1 cellular context compared by ENCODE assay signal in the genomic region with DNA sequence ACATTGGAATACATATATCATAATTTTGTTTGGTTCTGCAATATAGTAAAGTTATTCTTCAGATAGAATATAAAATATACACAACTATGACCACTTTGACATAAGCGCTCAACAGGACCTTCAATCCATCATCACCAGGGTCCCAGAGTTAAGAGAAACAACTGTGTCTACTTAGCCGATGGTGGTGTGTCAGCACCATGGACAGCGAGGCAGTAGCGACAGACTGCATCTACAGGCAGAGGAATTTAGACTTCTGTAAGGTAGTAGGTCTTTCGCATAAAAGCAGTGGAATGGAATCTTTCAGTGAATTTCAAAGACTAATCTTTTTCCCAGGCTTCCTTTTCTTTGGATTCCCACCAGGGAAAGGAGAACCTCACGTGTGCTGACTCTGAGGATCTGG.
TF ChIP-seq lines count a peak whose summit lies in the region.

No MANE protein-coding gene starts in this region.

TF ChIP-seq in HepG2, 621 proteins besides CTCF, POLR2A, EP300 and RAD21 (continued from another document and continues in another):
- TF ChIP-seq NFE2L2 (IDR thresholded peaks at IDR 0.05; ENCODE audit: low read length) (no peak), ZKSCAN8 (CRISPR knock-in tag; IDR thresholded peaks at IDR 0.05; ENCODE audit: borderline replicate concordance) (peak; percentile 83; the same call in 1 of the 2 replicates), RFXANK (CRISPR knock-in tag; IDR thresholded peaks at IDR 0.05) (peak; percentile 89; the same call in 1 of the 2 replicates), ZNF530 (CRISPR knock-in tag; IDR thresholded peaks at IDR 0.05; ENCODE audit: low read depth) (no peak), RNF2 (conservative IDR thresholded peaks at IDR 0.05; ENCODE audit: low read depth) (no peak), KAT2B (IDR thresholded peaks at IDR 0.05; ENCODE audit: borderline replicate concordance, low read depth, low read length) (no peak), JUNB (CRISPR knock-in tag; IDR thresholded peaks at IDR 0.05; ENCODE audit: borderline replicate concordance) (peak; percentile 33; the same call in 1 of the 2 replicates), ZNF317 (CRISPR knock-in tag; IDR thresholded peaks at IDR 0.05) (0 out of 2 replicates have a peak, but pooled peaks have one; percentile 46), U2AF1 (optimal IDR thresholded peaks at IDR 0.05; ENCODE audit: low read depth, low read length) (no peak), ZNF367 (CRISPR knock-in tag; IDR thresholded peaks at IDR 0.05; ENCODE audit: borderline replicate concordance) (peak; percentile 85; the same call in 1 of the 2 replicates), HOXA9 (CRISPR knock-in tag; IDR thresholded peaks at IDR 0.05; ENCODE audit: borderline replicate concordance) (peak; percentile 82; the same call in 1 of the 2 replicates), DNMT3B (CRISPR knock-in tag; conservative IDR thresholded peaks at IDR 0.05) (peak; percentile 92; the same call in 1 of the 2 replicates), TCF7L2 (IDR thresholded peaks at IDR 0.05; ENCODE audit: low read depth, low read length) (no peak), ZNF124 (CRISPR knock-in tag; IDR thresholded peaks at IDR 0.05) (peak; percentile 96), ZNF816 (CRISPR knock-in tag; IDR thresholded peaks at IDR 0.05; ENCODE audit: borderline replicate concordance) (no peak), ZNF598 (CRISPR knock-in tag; IDR thresholded peaks at IDR 0.05; ENCODE audit: borderline replicate concordance) (no peak), ZNF557 (CRISPR knock-in tag; IDR thresholded peaks at IDR 0.05) (peak; percentile 97), DPF2 (CRISPR knock-in tag; IDR thresholded peaks at IDR 0.05; ENCODE audit: borderline replicate concordance, low read depth) (no peak), U2AF2 (IDR thresholded peaks at IDR 0.05; ENCODE audit: low read depth, low read length) (no peak), ZNF34 (CRISPR knock-in tag; IDR thresholded peaks at IDR 0.05; ENCODE audit: borderline replicate concordance) (no peak), RFX3 (CRISPR knock-in tag; IDR thresholded peaks at IDR 0.05) (peak; percentile 32; the same call in 1 of the 2 replicates), WIZ (CRISPR knock-in tag; IDR thresholded peaks at IDR 0.05) (peak; percentile 98), GABPB1 (CRISPR knock-in tag; IDR thresholded peaks at IDR 0.05) (no peak; the same call in 1 of the 2 replicates), KLF16 (CRISPR knock-in tag; IDR thresholded peaks at IDR 0.05) (peak in 1 of 2 experiments; percentile 95; a peak in 2 of 4 replicates), ZNF510 (CRISPR knock-in tag; IDR thresholded peaks at IDR 0.05; ENCODE audit: low read depth) (no peak), REL (CRISPR knock-in tag; conservative IDR thresholded peaks at IDR 0.05) (no peak; the same call in 1 of the 2 replicates), MAFK (conservative IDR thresholded peaks at IDR 0.05 in 1 of 2, IDR thresholded peaks at IDR 0.05 in 1 of 2; ENCODE audit: low read length in 2 of 2) (no peak), ZNF460 (CRISPR knock-in tag; IDR thresholded peaks at IDR 0.05; ENCODE audit: borderline replicate concordance) (no peak), PRMT3 (CRISPR knock-in tag; IDR thresholded peaks at IDR 0.05; ENCODE audit: borderline replicate concordance, low read depth) (peak; percentile 59; the same call in 1 of the 2 replicates), ZNF121 (CRISPR knock-in tag; IDR thresholded peaks at IDR 0.05) (no peak), TCF12 (IDR thresholded peaks at IDR 0.05) (no peak), TCF12 (CRISPR knock-in tag; IDR thresholded peaks at IDR 0.05) (no peak), ASH2L (IDR thresholded peaks at IDR 0.05; ENCODE audit: insufficient read length, low read depth, low read length) (no peak), MIER2 (CRISPR knock-in tag; IDR thresholded peaks at IDR 0.05) (peak; percentile 100), NR2F2 (IDR thresholded peaks at IDR 0.05; ENCODE audit: borderline replicate concordance, low read depth) (no peak), MEF2D (CRISPR knock-in tag; IDR thresholded peaks at IDR 0.05) (peak; percentile 85)
- TF ChIP-seq, protein P1, sequence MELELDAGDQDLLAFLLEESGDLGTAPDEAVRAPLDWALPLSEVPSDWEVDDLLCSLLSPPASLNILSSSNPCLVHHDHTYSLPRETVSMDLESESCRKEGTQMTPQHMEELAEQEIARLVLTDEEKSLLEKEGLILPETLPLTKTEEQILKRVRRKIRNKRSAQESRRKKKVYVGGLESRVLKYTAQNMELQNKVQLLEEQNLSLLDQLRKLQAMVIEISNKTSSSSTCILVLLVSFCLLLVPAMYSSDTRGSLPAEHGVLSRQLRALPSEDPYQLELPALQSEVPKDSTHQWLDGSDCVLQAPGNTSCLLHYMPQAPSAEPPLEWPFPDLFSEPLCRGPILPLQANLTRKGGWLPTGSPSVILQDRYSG (CRISPR knock-in tag; IDR thresholded peaks at IDR 0.05): peak; percentile 81; the same call in 1 of the 2 replicates
- TF ChIP-seq, protein P2, sequence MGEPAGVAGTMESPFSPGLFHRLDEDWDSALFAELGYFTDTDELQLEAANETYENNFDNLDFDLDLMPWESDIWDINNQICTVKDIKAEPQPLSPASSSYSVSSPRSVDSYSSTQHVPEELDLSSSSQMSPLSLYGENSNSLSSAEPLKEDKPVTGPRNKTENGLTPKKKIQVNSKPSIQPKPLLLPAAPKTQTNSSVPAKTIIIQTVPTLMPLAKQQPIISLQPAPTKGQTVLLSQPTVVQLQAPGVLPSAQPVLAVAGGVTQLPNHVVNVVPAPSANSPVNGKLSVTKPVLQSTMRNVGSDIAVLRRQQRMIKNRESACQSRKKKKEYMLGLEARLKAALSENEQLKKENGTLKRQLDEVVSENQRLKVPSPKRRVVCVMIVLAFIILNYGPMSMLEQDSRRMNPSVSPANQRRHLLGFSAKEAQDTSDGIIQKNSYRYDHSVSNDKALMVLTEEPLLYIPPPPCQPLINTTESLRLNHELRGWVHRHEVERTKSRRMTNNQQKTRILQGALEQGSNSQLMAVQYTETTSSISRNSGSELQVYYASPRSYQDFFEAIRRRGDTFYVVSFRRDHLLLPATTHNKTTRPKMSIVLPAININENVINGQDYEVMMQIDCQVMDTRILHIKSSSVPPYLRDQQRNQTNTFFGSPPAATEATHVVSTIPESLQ (CRISPR knock-in tag; conservative IDR thresholded peaks at IDR 0.05): peak; percentile 86; the same call in 1 of the 2 replicates
- TF ChIP-seq, protein P3, sequence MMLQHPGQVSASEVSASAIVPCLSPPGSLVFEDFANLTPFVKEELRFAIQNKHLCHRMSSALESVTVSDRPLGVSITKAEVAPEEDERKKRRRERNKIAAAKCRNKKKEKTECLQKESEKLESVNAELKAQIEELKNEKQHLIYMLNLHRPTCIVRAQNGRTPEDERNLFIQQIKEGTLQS (CRISPR knock-in tag; IDR thresholded peaks at IDR 0.05): peak; percentile 78
- TF ChIP-seq, protein P4, sequence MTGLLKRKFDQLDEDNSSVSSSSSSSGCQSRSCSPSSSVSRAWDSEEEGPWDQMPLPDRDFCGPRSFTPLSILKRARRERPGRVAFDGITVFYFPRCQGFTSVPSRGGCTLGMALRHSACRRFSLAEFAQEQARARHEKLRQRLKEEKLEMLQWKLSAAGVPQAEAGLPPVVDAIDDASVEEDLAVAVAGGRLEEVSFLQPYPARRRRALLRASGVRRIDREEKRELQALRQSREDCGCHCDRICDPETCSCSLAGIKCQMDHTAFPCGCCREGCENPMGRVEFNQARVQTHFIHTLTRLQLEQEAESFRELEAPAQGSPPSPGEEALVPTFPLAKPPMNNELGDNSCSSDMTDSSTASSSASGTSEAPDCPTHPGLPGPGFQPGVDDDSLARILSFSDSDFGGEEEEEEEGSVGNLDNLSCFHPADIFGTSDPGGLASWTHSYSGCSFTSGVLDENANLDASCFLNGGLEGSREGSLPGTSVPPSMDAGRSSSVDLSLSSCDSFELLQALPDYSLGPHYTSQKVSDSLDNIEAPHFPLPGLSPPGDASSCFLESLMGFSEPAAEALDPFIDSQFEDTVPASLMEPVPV (CRISPR knock-in tag; IDR thresholded peaks at IDR 0.05): no peak
- TF ChIP-seq, protein P5, sequence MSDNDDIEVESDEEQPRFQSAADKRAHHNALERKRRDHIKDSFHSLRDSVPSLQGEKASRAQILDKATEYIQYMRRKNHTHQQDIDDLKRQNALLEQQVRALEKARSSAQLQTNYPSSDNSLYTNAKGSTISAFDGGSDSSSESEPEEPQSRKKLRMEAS (IDR thresholded peaks at IDR 0.05): no peak
- TF ChIP-seq, protein P6, sequence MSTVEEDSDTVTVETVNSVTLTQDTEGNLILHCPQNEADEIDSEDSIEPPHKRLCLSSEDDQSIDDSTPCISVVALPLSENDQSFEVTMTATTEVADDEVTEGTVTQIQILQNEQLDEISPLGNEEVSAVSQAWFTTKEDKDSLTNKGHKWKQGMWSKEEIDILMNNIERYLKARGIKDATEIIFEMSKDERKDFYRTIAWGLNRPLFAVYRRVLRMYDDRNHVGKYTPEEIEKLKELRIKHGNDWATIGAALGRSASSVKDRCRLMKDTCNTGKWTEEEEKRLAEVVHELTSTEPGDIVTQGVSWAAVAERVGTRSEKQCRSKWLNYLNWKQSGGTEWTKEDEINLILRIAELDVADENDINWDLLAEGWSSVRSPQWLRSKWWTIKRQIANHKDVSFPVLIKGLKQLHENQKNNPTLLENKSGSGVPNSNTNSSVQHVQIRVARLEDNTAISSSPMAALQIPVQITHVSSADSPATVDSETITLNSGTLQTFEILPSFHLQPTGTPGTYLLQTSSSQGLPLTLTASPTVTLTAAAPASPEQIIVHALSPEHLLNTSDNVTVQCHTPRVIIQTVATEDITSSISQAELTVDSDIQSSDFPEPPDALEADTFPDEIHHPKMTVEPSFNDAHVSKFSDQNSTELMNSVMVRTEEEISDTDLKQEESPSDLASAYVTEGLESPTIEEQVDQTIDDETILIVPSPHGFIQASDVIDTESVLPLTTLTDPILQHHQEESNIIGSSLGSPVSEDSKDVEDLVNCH (CRISPR knock-in tag; IDR thresholded peaks at IDR 0.05): no peak
- TF ChIP-seq, protein P7, sequence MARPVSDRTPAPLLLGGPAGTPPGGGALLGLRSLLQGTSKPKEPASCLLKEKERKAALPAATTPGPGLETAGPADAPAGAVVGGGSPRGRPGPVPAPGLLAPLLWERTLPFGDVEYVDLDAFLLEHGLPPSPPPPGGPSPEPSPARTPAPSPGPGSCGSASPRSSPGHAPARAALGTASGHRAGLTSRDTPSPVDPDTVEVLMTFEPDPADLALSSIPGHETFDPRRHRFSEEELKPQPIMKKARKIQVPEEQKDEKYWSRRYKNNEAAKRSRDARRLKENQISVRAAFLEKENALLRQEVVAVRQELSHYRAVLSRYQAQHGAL (CRISPR knock-in tag; IDR thresholded peaks at IDR 0.05; ENCODE audit: not compliant biosample characterization): peak; percentile 81
- TF ChIP-seq, protein P8, sequence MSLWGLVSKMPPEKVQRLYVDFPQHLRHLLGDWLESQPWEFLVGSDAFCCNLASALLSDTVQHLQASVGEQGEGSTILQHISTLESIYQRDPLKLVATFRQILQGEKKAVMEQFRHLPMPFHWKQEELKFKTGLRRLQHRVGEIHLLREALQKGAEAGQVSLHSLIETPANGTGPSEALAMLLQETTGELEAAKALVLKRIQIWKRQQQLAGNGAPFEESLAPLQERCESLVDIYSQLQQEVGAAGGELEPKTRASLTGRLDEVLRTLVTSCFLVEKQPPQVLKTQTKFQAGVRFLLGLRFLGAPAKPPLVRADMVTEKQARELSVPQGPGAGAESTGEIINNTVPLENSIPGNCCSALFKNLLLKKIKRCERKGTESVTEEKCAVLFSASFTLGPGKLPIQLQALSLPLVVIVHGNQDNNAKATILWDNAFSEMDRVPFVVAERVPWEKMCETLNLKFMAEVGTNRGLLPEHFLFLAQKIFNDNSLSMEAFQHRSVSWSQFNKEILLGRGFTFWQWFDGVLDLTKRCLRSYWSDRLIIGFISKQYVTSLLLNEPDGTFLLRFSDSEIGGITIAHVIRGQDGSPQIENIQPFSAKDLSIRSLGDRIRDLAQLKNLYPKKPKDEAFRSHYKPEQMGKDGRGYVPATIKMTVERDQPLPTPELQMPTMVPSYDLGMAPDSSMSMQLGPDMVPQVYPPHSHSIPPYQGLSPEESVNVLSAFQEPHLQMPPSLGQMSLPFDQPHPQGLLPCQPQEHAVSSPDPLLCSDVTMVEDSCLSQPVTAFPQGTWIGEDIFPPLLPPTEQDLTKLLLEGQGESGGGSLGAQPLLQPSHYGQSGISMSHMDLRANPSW (CRISPR knock-in tag; IDR thresholded peaks at IDR 0.05; ENCODE audit: borderline replicate concordance): no peak
- TF ChIP-seq, protein P9, sequence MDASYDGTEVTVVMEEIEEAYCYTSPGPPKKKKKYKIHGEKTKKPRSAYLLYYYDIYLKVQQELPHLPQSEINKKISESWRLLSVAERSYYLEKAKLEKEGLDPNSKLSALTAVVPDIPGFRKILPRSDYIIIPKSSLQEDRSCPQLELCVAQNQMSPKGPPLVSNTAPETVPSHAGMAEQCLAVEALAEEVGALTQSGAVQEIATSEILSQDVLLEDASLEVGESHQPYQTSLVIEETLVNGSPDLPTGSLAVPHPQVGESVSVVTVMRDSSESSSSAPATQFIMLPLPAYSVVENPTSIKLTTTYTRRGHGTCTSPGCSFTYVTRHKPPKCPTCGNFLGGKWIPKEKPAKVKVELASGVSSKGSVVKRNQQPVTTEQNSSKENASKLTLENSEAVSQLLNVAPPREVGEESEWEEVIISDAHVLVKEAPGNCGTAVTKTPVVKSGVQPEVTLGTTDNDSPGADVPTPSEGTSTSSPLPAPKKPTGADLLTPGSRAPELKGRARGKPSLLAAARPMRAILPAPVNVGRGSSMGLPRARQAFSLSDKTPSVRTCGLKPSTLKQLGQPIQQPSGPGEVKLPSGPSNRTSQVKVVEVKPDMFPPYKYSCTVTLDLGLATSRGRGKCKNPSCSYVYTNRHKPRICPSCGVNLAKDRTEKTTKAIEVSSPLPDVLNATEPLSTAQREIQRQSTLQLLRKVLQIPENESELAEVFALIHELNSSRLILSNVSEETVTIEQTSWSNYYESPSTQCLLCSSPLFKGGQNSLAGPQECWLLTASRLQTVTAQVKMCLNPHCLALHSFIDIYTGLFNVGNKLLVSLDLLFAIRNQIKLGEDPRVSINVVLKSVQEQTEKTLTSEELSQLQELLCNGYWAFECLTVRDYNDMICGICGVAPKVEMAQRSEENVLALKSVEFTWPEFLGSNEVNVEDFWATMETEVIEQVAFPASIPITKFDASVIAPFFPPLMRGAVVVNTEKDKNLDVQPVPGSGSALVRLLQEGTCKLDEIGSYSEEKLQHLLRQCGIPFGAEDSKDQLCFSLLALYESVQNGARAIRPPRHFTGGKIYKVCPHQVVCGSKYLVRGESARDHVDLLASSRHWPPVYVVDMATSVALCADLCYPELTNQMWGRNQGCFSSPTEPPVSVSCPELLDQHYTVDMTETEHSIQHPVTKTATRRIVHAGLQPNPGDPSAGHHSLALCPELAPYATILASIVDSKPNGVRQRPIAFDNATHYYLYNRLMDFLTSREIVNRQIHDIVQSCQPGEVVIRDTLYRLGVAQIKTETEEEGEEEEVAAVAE (CRISPR knock-in tag; IDR thresholded peaks at IDR 0.05; ENCODE audit: borderline replicate concordance): peak; percentile 95
